In the genomic region with DNA sequence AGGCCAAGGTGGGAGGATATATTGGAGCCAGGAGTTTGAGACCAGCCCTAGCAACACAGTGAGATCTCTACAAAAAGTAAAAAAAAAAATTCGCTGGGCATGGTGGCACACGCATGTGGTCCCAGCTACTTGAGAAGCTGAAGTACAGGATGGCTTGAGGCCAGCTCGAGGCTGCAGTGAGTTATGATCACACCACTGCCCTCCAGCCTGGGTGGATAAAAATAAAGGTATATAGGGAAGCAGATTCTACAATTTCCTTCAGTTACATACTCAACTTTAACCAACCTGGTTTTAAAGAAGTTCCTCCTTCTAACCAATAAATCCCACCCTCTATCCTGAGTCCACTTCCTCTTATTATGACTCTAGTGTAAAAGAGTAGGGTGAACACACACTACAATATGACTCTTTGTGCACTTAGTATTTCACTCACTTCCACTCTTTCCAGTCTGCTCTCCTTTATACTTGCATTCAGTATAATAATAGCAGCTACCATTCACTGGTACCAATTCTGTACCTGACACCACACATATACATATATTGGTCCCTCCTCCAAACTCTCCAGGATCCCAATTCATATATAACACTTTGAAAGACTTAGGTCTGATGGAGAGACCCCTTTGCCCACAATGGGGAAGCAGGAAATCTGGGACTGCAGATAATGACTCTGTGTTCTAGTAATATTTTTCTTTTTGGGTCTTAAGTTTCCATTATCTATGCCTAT, we compare ENCODE assay signal across 1 cellular context.
TF ChIP-seq lines count a peak whose summit lies in the region.

No MANE protein-coding gene starts in this region.

TF ChIP-seq in SK-N-SH treated with all-trans-retinoic acid at 6 μM for 48 hours, 23 proteins besides CTCF, POLR2A, EP300 and RAD21 (continued from another document):
- TF ChIP-seq, protein P1, sequence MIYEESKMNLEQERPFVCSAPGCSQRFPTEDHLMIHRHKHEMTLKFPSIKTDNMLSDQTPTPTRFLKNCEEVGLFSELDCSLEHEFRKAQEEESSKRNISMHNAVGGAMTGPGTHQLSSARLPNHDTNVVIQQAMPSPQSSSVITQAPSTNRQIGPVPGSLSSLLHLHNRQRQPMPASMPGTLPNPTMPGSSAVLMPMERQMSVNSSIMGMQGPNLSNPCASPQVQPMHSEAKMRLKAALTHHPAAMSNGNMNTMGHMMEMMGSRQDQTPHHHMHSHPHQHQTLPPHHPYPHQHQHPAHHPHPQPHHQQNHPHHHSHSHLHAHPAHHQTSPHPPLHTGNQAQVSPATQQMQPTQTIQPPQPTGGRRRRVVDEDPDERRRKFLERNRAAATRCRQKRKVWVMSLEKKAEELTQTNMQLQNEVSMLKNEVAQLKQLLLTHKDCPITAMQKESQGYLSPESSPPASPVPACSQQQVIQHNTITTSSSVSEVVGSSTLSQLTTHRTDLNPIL (CRISPR knock-in tag; IDR thresholded peaks at IDR 0.05; ENCODE audit: low read depth) = no peak
- TF ChIP-seq ZFP30 (CRISPR knock-in tag; IDR thresholded peaks at IDR 0.05) (no peak), ZFP3 (CRISPR knock-in tag; IDR thresholded peaks at IDR 0.05) (no peak), TSHZ2 (CRISPR knock-in tag; IDR thresholded peaks at IDR 0.05) (no peak)
